7 cellular contexts compared by ENCODE assay signal in the genomic region with DNA sequence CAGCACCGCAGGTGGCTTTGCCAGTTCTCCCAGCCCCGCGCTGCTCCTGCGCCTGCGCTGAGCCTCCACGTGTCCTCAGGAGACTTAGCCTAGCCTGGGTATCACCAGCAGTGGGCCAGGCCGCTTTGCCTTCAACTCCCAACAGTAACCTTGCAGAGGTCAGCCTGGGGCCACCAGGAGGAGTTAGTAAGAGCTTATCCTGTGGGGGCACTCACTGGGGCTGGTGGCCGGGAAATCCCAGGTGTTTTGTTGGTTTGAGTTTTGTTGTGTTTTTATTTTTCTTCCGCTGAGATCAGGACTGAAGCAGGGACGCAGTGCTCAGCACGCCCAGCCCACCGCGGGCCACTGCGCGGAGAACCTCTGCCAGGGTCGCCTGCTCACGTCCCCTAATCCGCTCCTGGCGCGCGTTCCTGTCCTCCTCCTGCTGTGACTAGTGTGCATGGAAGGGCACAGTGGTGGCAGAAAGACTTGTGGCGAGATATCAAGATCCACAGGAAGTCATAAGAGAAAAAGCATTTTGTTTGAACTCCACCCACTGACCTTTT.
A peak's percentile ranks its signal among the peaks of the same experiment; 100 is the strongest.
DNase-seq lines count a peak whose midpoint lies in the region; ATAC-seq lines count a peak whose summit lies in the region.

No MANE protein-coding gene starts in this region.

- peak; percentile 84 for DNase-seq in NCI-H526 treated with DMSO at 0.1 percent for 48 hours (lab: John Stamatoyannopoulos, UW)
- peak; percentile 74 to 75 for DNase-seq in activated T-cell treated with anti-CD3 and anti-CD28 coated beads, Interleukin-2, amount 50 U/mL, for 48 hours
- DNase-seq in head of caudate nucleus, result peak; percentile 42 to 91 (median 80)
- DNase-seq in renal cortical epithelial cell (ENCODE audit: low read depth), result peak; percentile 53
- no peak for DNase-seq in NCI-H1694 treated with DMSO at 0.1 percent for 48 hours (lab: John Stamatoyannopoulos, UW)

- intact Hi-C loops in head of caudate nucleus (cut with DNase I), result no loop called here

- ATAC-seq in GM21576 (IDR thresholded peaks at IDR 0.05; ENCODE audit: unreplicated experiment) (no peak), GM21786 (IDR thresholded peaks at IDR 0.05; ENCODE audit: unreplicated experiment) (no peak)
